8 cellular contexts compared by ENCODE assay signal in genomic region chr2:667332-668000, GRCh38. TPM values are rescaled to one million over a fixed set of nuclear protein-coding genes. Genes with fewer than 3 reads are reported as not detected.
A peak's percentile ranks its signal among the peaks of the same experiment; 100 is the strongest.
DNase-seq lines count a peak whose midpoint lies in the region; ATAC-seq, FAIRE-seq and TF ChIP-seq lines count a peak whose summit lies in the region.

No MANE protein-coding gene starts in this region.

- H3K9me2 ChIP-seq in HCT116 (ENCODE audit: insufficient read depth) (no peaks in the 10 kb centered on the region), SK-N-SH (no peaks in the 10 kb centered on the region)

- no peaks in the 10 kb centered on the region for H3K27me3 ChIP-seq in CD4-positive, alpha-beta T cell (ENCODE audit: control insufficient read depth, insufficient read depth, low read length)
- H3K27me3 ChIP-seq in HCT116 (ENCODE audit: insufficient read depth, low read length), result no peaks in the 10 kb centered on the region
- no peaks in the 10 kb centered on the region for H3K27me3 ChIP-seq in SK-N-SH (ENCODE audit: insufficient read depth)
- H3K27me3 ChIP-seq in small intestine (ENCODE audit: control insufficient read depth in 2 of 2, insufficient read depth in 2 of 2, low read length in 2 of 2), result no peaks in the 10 kb centered on the region

- no peaks in the 10 kb centered on the region for H3K4me1 ChIP-seq in HCT116 (ENCODE audit: control insufficient read depth in 1 of 2, insufficient read depth in 2 of 2, low read length in 2 of 2)
- H3K4me1 ChIP-seq in SK-N-SH (ENCODE audit: control insufficient read depth in 1 of 2, insufficient read depth in 2 of 2, low read depth in 1 of 2, low read length in 1 of 2), result no peaks in the 10 kb centered on the region
- H3K4me1 ChIP-seq in small intestine (ENCODE audit: control insufficient read depth in 2 of 2, insufficient read depth in 1 of 2, low read depth in 1 of 2, low read length in 1 of 2), result no peaks in the 10 kb centered on the region

- POLR2A ChIA-PET in CD4-positive, alpha-beta T cell (lab: Charles Lee), result no interaction called here
- POLR2A ChIA-PET in HCT116 (lab: Charles Lee) (no interaction called here), SK-N-SH (lab: Yijun Ruan, JAX) (interaction anchor here (0.7 kb wide), 1 partner anchor 18 kb away, joined by 3 read pairs; no protein-coding TSS in a partner anchor), GM10248 (lab: Yijun Ruan, JAX) (no interaction called here)

- H4K20me1 ChIP-seq in HCT116 (ENCODE audit: insufficient read depth) (no peaks in the 10 kb centered on the region), SK-N-SH (ENCODE audit: insufficient read depth) (no peaks in the 10 kb centered on the region)

- H3K9me3 Mint-ChIP-seq in CD4-positive, alpha-beta T cell, result peaks cover 7% of the 10 kb centered on the region

- RAD21 ChIA-PET in HCT116 (lab: Charles Lee; ENCODE audit: low non-redundant PET in 1 of 2, low total read pairs in 2 of 2, uncharacterized antibody in 2 of 2, unreplicated experiment in 2 of 2), result no interaction called here

- no peak overlapping the region for H3K4me3 Mint-ChIP-seq in CD4-positive, alpha-beta T cell

- intact Hi-C loops in CD4-positive, alpha-beta T cell (cut with DNase I, micrococcal nuclease), result no loop called here
- intact Hi-C loops in HCT116 (cut with micrococcal nuclease), result no loop called here

- H3K36me3 Mint-ChIP-seq in CD4-positive, alpha-beta T cell (ENCODE audit: low read depth), result peaks cover 76% of the 10 kb centered on the region

- H3K9ac ChIP-seq in HCT116 (ENCODE audit: low read length) (no peak overlapping the region), SK-N-SH (no peak overlapping the region)

- CTCF ChIA-PET in CD4-positive, alpha-beta T cell (lab: Charles Lee), result interaction anchor here (0.7 kb wide), 1 partner anchor 9 kb away, joined by 3 read pairs; no protein-coding TSS in a partner anchor
- CTCF ChIA-PET in HCT116 (lab: Charles Lee) (interaction anchor here (0.9 to 1.0 kb wide), 2 partner anchors 9 to 138 kb away, joined by 3 to 5 read pairs; partner anchors contain the start of gene TMEM18), SK-N-SH (lab: Yijun Ruan, JAX) (interaction anchor here (0.6 to 2.5 kb wide), 16 partner anchors 9 to 883 kb away, joined by 3 to 21 read pairs (median 4); no protein-coding TSS in a partner anchor), GM10248 (lab: Yijun Ruan, JAX) (interaction anchor here (1.0 kb wide), 1 partner anchor 29 kb away, joined by 3 read pairs; no protein-coding TSS in a partner anchor)

- H3K79me2 ChIP-seq in HCT116 (ENCODE audit: insufficient read depth, low read length) (peaks cover 1% of the 10 kb centered on the region; the same call in 1 of the 2 replicates), SK-N-SH (ENCODE audit: insufficient read depth) (peaks cover 11% of the 10 kb centered on the region; the same call in 1 of the 2 replicates)

- no peak overlapping the region for H3K27ac ChIP-seq in CD4-positive, alpha-beta T cell (ENCODE audit: low read depth, low read length)
- H3K27ac ChIP-seq in HCT116 (ENCODE audit: low read depth, low read length) (no peak overlapping the region), SK-N-SH (ENCODE audit: low read depth in 2 of 2, low read length in 1 of 2) (no peak overlapping the region), small intestine (ENCODE audit: low read depth in 1 of 2, low read length in 1 of 2) (no peak overlapping the region)

- peaks cover 20% of the 10 kb centered on the region for H3K4me1 Mint-ChIP-seq in CD4-positive, alpha-beta T cell (ENCODE audit: low read depth)

- peaks cover 12% of the 10 kb centered on the region for H3K9me3 ChIP-seq in CD4-positive, alpha-beta T cell (ENCODE audit: control insufficient read depth, low read length)
- H3K9me3 ChIP-seq in HCT116 (ENCODE audit: control insufficient read depth in 1 of 2, insufficient read depth in 1 of 2, low read depth in 1 of 2, low read length in 2 of 2) (peaks cover 9 to 11% of the 10 kb centered on the region in 2 experiments; a peak in 3 of 4 replicates), SK-N-SH (no peaks in the 10 kb centered on the region), small intestine (ENCODE audit: control insufficient read depth, low read depth) (no peaks in the 10 kb centered on the region)

- no peak for TF ChIP-seq EP300 in SK-N-SH (IDR thresholded peaks at IDR 0.05; ENCODE audit: borderline replicate concordance in 1 of 2, low read depth in 1 of 2, low read length in 1 of 2)

- no peak overlapping the region for H3K4me3 ChIP-seq in HCT116 (replicated peaks in 1 of 2; ENCODE audit: low read depth in 1 of 2, low read length in 2 of 2)
- H3K4me3 ChIP-seq in SK-N-SH (ENCODE audit: low read depth in 2 of 2, low read length in 1 of 2), result no peak overlapping the region
- H3K4me3 ChIP-seq in fibroblast of the aortic adventitia (ENCODE audit: low read depth, low read length), result no peak overlapping the region
- no peak overlapping the region for H3K4me3 ChIP-seq in small intestine (ENCODE audit: low read depth in 1 of 2, low read length in 2 of 2)

- WGBS in SK-N-SH (ENCODE audit: low lambda C conversion rate), result 79% methylated on average over 5 of the region's 5 CpGs
- 48 to 70% (median 62%) methylated on average over 5 of the region's 5 CpGs for WGBS in small intestine, 3 donors

- peaks cover under 1% of the 10 kb centered on the region for H3F3A ChIP-seq in SK-N-SH (replicated peaks; ENCODE audit: insufficient read depth)

- BruUV-seq in HCT116 (replicated peaks; lab: Mats Ljungman, UMichigan), result no TSS peak

- FAIRE-seq in small intestine (lab: Jason Lieb, UNC), result no peak

- peak; percentile 79 for ATAC-seq in CD4-positive, alpha-beta T cell (ENCODE audit: poor library complexity)
- peak; percentile 80 for ATAC-seq in HCT116
- no peak for ATAC-seq in GM18498 (IDR thresholded peaks at IDR 0.05; ENCODE audit: unreplicated experiment)
- no peak for ATAC-seq in HG02885 (IDR thresholded peaks at IDR 0.05; ENCODE audit: poor library complexity, unreplicated experiment)

- no peak overlapping the region for H3K27ac Mint-ChIP-seq in CD4-positive, alpha-beta T cell

- H3K4me2 ChIP-seq in HCT116 (ENCODE audit: low read length), result no peak overlapping the region
- H3K4me2 ChIP-seq in SK-N-SH, result no peak overlapping the region

- TF ChIP-seq RAD21 in HCT116 (IDR thresholded peaks at IDR 0.05; ENCODE audit: low read depth) (peak; percentile 54), SK-N-SH (IDR thresholded peaks at IDR 0.05; ENCODE audit: low read length) (peak; percentile 72)

- no peak for TF ChIP-seq POLR2A in HCT116 (IDR thresholded peaks at IDR 0.05; ENCODE audit: borderline replicate concordance, extremely low read depth, insufficient read depth, insufficient read length)

- H3K36me3 ChIP-seq in HCT116 (ENCODE audit: control insufficient read depth in 1 of 2, insufficient read depth in 2 of 2, low read length in 2 of 2), result peaks cover 7 to 39% of the 10 kb centered on the region in 2 experiments; a peak in 2 of 4 replicates
- peaks cover 54 to 75% of the 10 kb centered on the region in 2 experiments for H3K36me3 ChIP-seq in SK-N-SH (replicated peaks in 1 of 2; ENCODE audit: control insufficient read depth in 1 of 2, insufficient read depth in 2 of 2, low read length in 1 of 2)
- H3K36me3 ChIP-seq in small intestine (ENCODE audit: control insufficient read depth in 2 of 2, insufficient read depth in 2 of 2, low read length in 2 of 2), result peaks cover 10 to 20% of the 10 kb centered on the region in 2 donors

- TF ChIP-seq CTCF in CD4-positive, alpha-beta T cell (IDR thresholded peaks at IDR 0.05), result peak; percentile 42
- TF ChIP-seq CTCF in HCT116 (IDR thresholded peaks at IDR 0.05 in 2 of 3, conservative IDR thresholded peaks at IDR 0.05 in 1 of 3; ENCODE audit: borderline replicate concordance in 1 of 3, insufficient read depth in 1 of 3, low read depth in 2 of 3, low read length in 2 of 3) (peak; percentile 31 to 62 (median 60); a peak in 5 of 6 replicates), SK-N-SH (IDR thresholded peaks at IDR 0.05) (peak; percentile 74), fibroblast of the aortic adventitia (IDR thresholded peaks at IDR 0.05; ENCODE audit: insufficient read depth, low read length) (peak; percentile 88), GM10248 (IDR thresholded peaks at IDR 0.05; ENCODE audit: control extremely low read depth, extremely low read depth, low read depth, missing control alignments) (no peak)

- H3K27me3 Mint-ChIP-seq in CD4-positive, alpha-beta T cell, result no peaks in the 10 kb centered on the region

- DNase-seq in CD4-positive, alpha-beta T cell, result no peak
- DNase-seq in HCT116 (ENCODE audit: low read depth, low spot score) (peak; percentile 22), SK-N-SH (peak; percentile 76), fibroblast of the aortic adventitia (ENCODE audit: low read depth) (peak; percentile 80), small intestine (peak; percentile 49), GM10248 (ENCODE audit: extremely low spot score) (no peak)

- H2AFZ ChIP-seq in HCT116 (ENCODE audit: low read depth, low read length, poor library complexity, severe bottlenecking) (no peak overlapping the region), SK-N-SH (ENCODE audit: low read depth) (no peak overlapping the region)

TF ChIP-seq in HCT116, 20 proteins besides CTCF, POLR2A, EP300 and RAD21 (continues in another document):
- TF ChIP-seq SIN3A (IDR thresholded peaks at IDR 0.05; ENCODE audit: low read depth) (no peak), TCF7L2 (IDR thresholded peaks at IDR 0.05; ENCODE audit: borderline replicate concordance, extremely low read depth, insufficient read depth, insufficient read length) (no peak), CBX3 (IDR thresholded peaks at IDR 0.05; ENCODE audit: low read depth) (0 out of 2 replicates have a peak, but pooled peaks have one; percentile 26), ATF3 (IDR thresholded peaks at IDR 0.05) (no peak)

TF ChIP-seq in SK-N-SH, 30 proteins besides CTCF, POLR2A, EP300 and RAD21 (continues in another document):
- TF ChIP-seq SMC3 (IDR thresholded peaks at IDR 0.05; ENCODE audit: low read depth, low read length) (peak; percentile 45), JUND (IDR thresholded peaks at IDR 0.05) (peak; percentile 63), TCF12 (IDR thresholded peaks at IDR 0.05) (peak; percentile 15; the same call in 1 of the 2 replicates), FOSL2 (IDR thresholded peaks at IDR 0.05; ENCODE audit: borderline replicate concordance, low read depth) (peak; percentile 88; the same call in 1 of the 2 replicates)

RNA-seq across cellular contexts. Expression of gene TMEM18, which starts 9.7 kb away (rescaled TPM):
- 10 to 100 TPM; 25.6 to 26.3 TPM for total RNA-seq in CD4-positive, alpha-beta T cell
- total RNA-seq in HCT116 (2021; ENCODE audit: unreplicated experiment) (33.5 TPM), fibroblast of the aortic adventitia (ENCODE audit: low replicate concordance) (24.1 and 122 TPM in 2 replicates)
- 25.9 and 32.3 TPM in 2 replicates for polyA plus RNA-seq in HCT116 (2012)
- polyA plus RNA-seq in SK-N-SH (2012; rRNA removed) (28.9 and 29.3 TPM in 2 replicates), small intestine (10 to 100 TPM; 22.1 to 26.5 (median 25.2) TPM)
- 28.5 and 44.5 TPM in 2 replicates for polyA plus RNA-seq in SK-N-SH (2012; cell fraction: cytosol; rRNA removed)
- 35.6 and 46.8 TPM in 2 replicates for polyA plus RNA-seq in SK-N-SH (2012; cell fraction: nucleus; rRNA removed)

Comparison
In these comparisons a context has a peak if more than half of its experiments do, and no peak if none do; other contexts are left out.
1. ATAC-seq: peak in CD4-positive, alpha-beta T cell (single experiment) and HCT116 (single experiment); none in GM18498 (single experiment) and HG02885 (single experiment).
2. DNase-seq: peak in HCT116 (single experiment), SK-N-SH (single experiment), fibroblast of the aortic adventitia (single experiment) and small intestine (single experiment); none in CD4-positive, alpha-beta T cell (0 of 10) and GM10248 (single experiment).